In the genomic region with DNA sequence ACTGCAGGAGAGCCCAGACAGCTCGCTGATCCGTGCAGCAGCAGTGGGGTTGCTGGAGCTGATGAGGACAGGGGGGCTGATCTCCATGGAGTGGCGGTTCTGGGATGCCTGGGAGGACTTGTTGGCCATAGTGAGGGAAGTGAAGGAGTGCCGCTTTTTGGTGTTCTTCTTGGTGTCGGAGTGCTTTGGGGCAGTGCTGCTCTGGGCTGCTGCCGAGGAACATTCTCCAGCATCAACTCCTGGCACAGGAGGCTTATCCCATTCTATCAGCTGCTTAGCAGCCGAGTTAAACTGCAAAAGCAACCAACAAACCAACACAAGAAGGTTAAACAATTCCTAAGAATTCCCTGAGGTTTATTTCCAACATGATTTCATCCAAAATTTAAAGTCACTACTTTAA, we compare ENCODE assay signal across 12 cellular contexts.
A peak's percentile ranks its signal among the peaks of the same experiment; 100 is the strongest.
DNase-seq lines count a peak whose midpoint lies in the region; ATAC-seq and TF ChIP-seq lines count a peak whose summit lies in the region.
"Had no signal": no experiment of that assay in that cellular context is flagged by ENCODE, and none has a peak within 500 bp of the region (broad histone marks: within the 10 kb centered on the region; RNA-seq: fewer than 3 reads in every experiment).

No MANE protein-coding gene starts in this region.

- H2AK5ac ChIP-seq in H9 (ENCODE audit: insufficient read length, low read length): no peak overlapping the region

- no CpG with 5 or more reads among the region's 7 CpGs for WGBS in H9 (ENCODE audit: extremely low coverage, insufficient read length, low lambda C conversion rate)
- 91% methylated on average over 7 of the region's 7 CpGs for WGBS in thymus

- no peak overlapping the region for H3K56ac ChIP-seq in H9 (ENCODE audit: insufficient read length, low read depth, low read length)

- no peaks in the 10 kb centered on the region for H3K9me3 Mint-ChIP-seq in H9
- H3K9me3 Mint-ChIP-seq in nephron progenitor cell: no peaks in the 10 kb centered on the region
- no peaks in the 10 kb centered on the region for H3K9me3 Mint-ChIP-seq in activated naive CD8-positive, alpha-beta T cell treated with anti-CD3 and anti-CD28 coated beads, Interleukin-2, amount 50 U/mL, for 24 hours

- H4K20me1 ChIP-seq in H9 (ENCODE audit: control insufficient read depth, insufficient read depth, insufficient read length) (no peaks in the 10 kb centered on the region), OCI-LY7 (ENCODE audit: insufficient read depth, low read length) (no peaks in the 10 kb centered on the region)

- H3K27me3 Mint-ChIP-seq in H9 (ENCODE audit: low read depth): no peaks in the 10 kb centered on the region
- no peaks in the 10 kb centered on the region for H3K27me3 Mint-ChIP-seq in nephron progenitor cell (ENCODE audit: low read depth, poor library complexity)
- no peaks in the 10 kb centered on the region for H3K27me3 Mint-ChIP-seq in activated naive CD8-positive, alpha-beta T cell treated with anti-CD3 and anti-CD28 coated beads, Interleukin-2, amount 50 U/mL, for 24 hours

- H4K5ac ChIP-seq in H9 (ENCODE audit: insufficient read length, low read depth, low read length): no peak overlapping the region

- H3K36me3 Mint-ChIP-seq in H9 (ENCODE audit: insufficient read depth in 1 of 3, low read depth in 3 of 3) (peaks cover 17 to 34% (median 31%) of the 10 kb centered on the region in 3 experiments; a peak in 6 of 7 replicates), nephron progenitor cell (ENCODE audit: low read depth) (peaks cover 49% of the 10 kb centered on the region)
- no peaks in the 10 kb centered on the region for H3K36me3 Mint-ChIP-seq in activated naive CD8-positive, alpha-beta T cell treated with anti-CD3 and anti-CD28 coated beads, Interleukin-2, amount 50 U/mL, for 24 hours (ENCODE audit: low read depth)

- H3K23ac ChIP-seq in H9 (ENCODE audit: insufficient read length, low read depth, low read length): no peak overlapping the region

- TF ChIP-seq CTCF in H9 (conservative IDR thresholded peaks at IDR 0.05) (no peak), nephron progenitor cell (IDR thresholded peaks at IDR 0.05) (no peak), OCI-LY7 (conservative IDR thresholded peaks at IDR 0.05; ENCODE audit: low read length) (no peak)

- POLR2A ChIA-PET in OCI-LY7 (lab: Charles Lee): no interaction called here

- H3K27ac Mint-ChIP-seq in H9 (peak overlapping the region in 2 of 3 experiments; percentile 65 to 79; a peak in 2 of 7 replicates), nephron progenitor cell (peak overlapping the region; percentile 63)
- H3K27ac Mint-ChIP-seq in activated naive CD8-positive, alpha-beta T cell treated with anti-CD3 and anti-CD28 coated beads, Interleukin-2, amount 50 U/mL, for 24 hours: no peak overlapping the region

- no peak overlapping the region for H3K9ac ChIP-seq in H9 (ENCODE audit: extremely low read depth, insufficient read length, low read length)
- H3K9ac ChIP-seq: BLaER1 treated with 17β-estradiol and CSF1 and Interleukin-3, amounts not matched to agents 10 nM and 100 nM had no signal

- H3K18ac ChIP-seq in H9 (ENCODE audit: insufficient read length, low read depth, low read length): no peak overlapping the region

- H3K14ac ChIP-seq in H9 (ENCODE audit: insufficient read depth, low read length): no peak overlapping the region

- no peak overlapping the region for H4K91ac ChIP-seq in H9 (ENCODE audit: insufficient read length, low read depth, low read length)

- CTCF ChIA-PET in OCI-LY7 (lab: Charles Lee; ENCODE audit: unreplicated experiment): no interaction called here

- H3K27me3 ChIP-seq in H9 (ENCODE audit: insufficient read depth, low read length): no peaks in the 10 kb centered on the region
- H3K27me3 ChIP-seq in thymus (ENCODE audit: control insufficient read depth, insufficient read depth): no peaks in the 10 kb centered on the region
- H3K27me3 ChIP-seq: BLaER1 treated with 17β-estradiol and CSF1 and Interleukin-3, amounts not matched to agents 10 nM and 100 nM had no signal

- no peak for ATAC-seq in activated naive CD8-positive, alpha-beta T cell treated with anti-CD3 and anti-CD28 coated beads, Interleukin-2, amount 50 U/mL, for 24 hours
- ATAC-seq in GM21360 (IDR thresholded peaks at IDR 0.05; ENCODE audit: unreplicated experiment): no peak

- intact Hi-C loops in OCI-LY7 (cut with micrococcal nuclease; ENCODE audit: unreplicated experiment): no loop called here

- H3K4ac ChIP-seq in H9 (ENCODE audit: low read depth, low read length): no peak overlapping the region

- H3K4me1 Mint-ChIP-seq in H9: no peaks in the 10 kb centered on the region
- H3K4me1 Mint-ChIP-seq in nephron progenitor cell: peaks cover 21% of the 10 kb centered on the region
- H3K4me1 Mint-ChIP-seq in activated naive CD8-positive, alpha-beta T cell treated with anti-CD3 and anti-CD28 coated beads, Interleukin-2, amount 50 U/mL, for 24 hours: no peaks in the 10 kb centered on the region

- no peak overlapping the region for H3K4me3 ChIP-seq in thymus (ENCODE audit: low read length)
- H3K4me3 ChIP-seq in OCI-LY7 (ENCODE audit: low read depth, low read length, poor library complexity, severe bottlenecking): no peak overlapping the region
- H3K4me3 ChIP-seq: BLaER1 treated with 17β-estradiol and CSF1 and Interleukin-3, amounts not matched to agents 10 nM and 100 nM; SK-N-MC had no signal

- no peak overlapping the region for H2BK120ac ChIP-seq in H9 (ENCODE audit: low read depth, low read length, poor library complexity, severe bottlenecking)

- BruUV-seq in OCI-LY7 (replicated peaks; lab: Mats Ljungman, UMichigan): no TSS peak

- no peak overlapping the region for H4K8ac ChIP-seq in H9 (replicated peaks; ENCODE audit: insufficient read length, low read depth, low read length)

- no peak overlapping the region for H2BK15ac ChIP-seq in H9 (ENCODE audit: low read depth, low read length)

- H3K9me2 ChIP-seq in OCI-LY7 (ENCODE audit: insufficient read depth, low read length): no peaks in the 10 kb centered on the region

- H2AFZ ChIP-seq in H9 (ENCODE audit: low read length) (no peak overlapping the region), OCI-LY7 (ENCODE audit: low read length) (no peak overlapping the region)

- no peak overlapping the region for H2BK12ac ChIP-seq in H9 (ENCODE audit: insufficient read length, low read depth, low read length)

- DNase-seq in H9 (no peak), nephron progenitor cell (peak; percentile 5), OCI-LY7 (ENCODE audit: low spot score) (no peak)
- no peak for DNase-seq in activated naive CD8-positive, alpha-beta T cell treated with anti-CD3 and anti-CD28 coated beads, Interleukin-2, amount 50 U/mL, for 24 hours
- DNase-seq: Karpas-422, NCI-H1105 treated with DMSO at 0.1 percent for 48 hours, NCI-H2029 had no signal

- H3K4me1 ChIP-seq in H9 (ENCODE audit: insufficient read depth, low read length) (no peaks in the 10 kb centered on the region), thymus (ENCODE audit: control insufficient read depth, insufficient read depth, low read length) (no peaks in the 10 kb centered on the region), OCI-LY7 (ENCODE audit: insufficient read depth, low read length, poor library complexity, severe bottlenecking) (no peaks in the 10 kb centered on the region)
- H3K4me1 ChIP-seq: BLaER1 treated with 17β-estradiol and CSF1 and Interleukin-3, amounts not matched to agents 10 nM and 100 nM had no signal

- H3K27ac ChIP-seq in H9 (ENCODE audit: insufficient read length, low read depth, low read length) (no peak overlapping the region), cingulate gyrus (ENCODE audit: low read depth, low read length) (peak overlapping the region; percentile 49), thymus (ENCODE audit: low read depth) (peak overlapping the region; percentile 38), OCI-LY7 (ENCODE audit: low read depth, low read length, poor library complexity, severe bottlenecking) (no peak overlapping the region)
- H3K27ac ChIP-seq: BLaER1 treated with 17β-estradiol and CSF1 and Interleukin-3, amounts not matched to agents 10 nM and 100 nM; SK-N-MC had no signal

- no peaks in the 10 kb centered on the region for H3K23me2 ChIP-seq in H9 (ENCODE audit: insufficient read length, low read depth, low read length, poor library complexity, severe bottlenecking)

- no peak overlapping the region for H2BK5ac ChIP-seq in H9 (ENCODE audit: insufficient read length, low read length)

- H3K4me3 Mint-ChIP-seq in H9 (no peak overlapping the region), nephron progenitor cell (no peak overlapping the region)
- H3K4me3 Mint-ChIP-seq in activated naive CD8-positive, alpha-beta T cell treated with anti-CD3 and anti-CD28 coated beads, Interleukin-2, amount 50 U/mL, for 24 hours: no peak overlapping the region

- H3K9me3 ChIP-seq in H9 (ENCODE audit: control insufficient read depth, low read depth, low read length) (no peaks in the 10 kb centered on the region), thymus (ENCODE audit: control insufficient read depth) (no peaks in the 10 kb centered on the region), OCI-LY7 (ENCODE audit: low read length) (no peaks in the 10 kb centered on the region)

- H3K36me3 ChIP-seq in thymus (ENCODE audit: control insufficient read depth, insufficient read depth) (no peaks in the 10 kb centered on the region), OCI-LY7 (ENCODE audit: insufficient read depth, low read length) (no peaks in the 10 kb centered on the region)

- H3K4me2 ChIP-seq in H9 (ENCODE audit: insufficient read depth, insufficient read length, low read length) (no peak overlapping the region), OCI-LY7 (ENCODE audit: low read length) (no peak overlapping the region)
- H3K4me2 ChIP-seq: BLaER1 treated with 17β-estradiol and CSF1 and Interleukin-3, amounts not matched to agents 10 nM and 100 nM had no signal

- H3T11ph ChIP-seq in H9 (ENCODE audit: low read length): no peak overlapping the region

- H2BK20ac ChIP-seq in H9 (ENCODE audit: low read depth, low read length, poor library complexity, severe bottlenecking): no peak overlapping the region

- no peaks in the 10 kb centered on the region for H3K79me1 ChIP-seq in H9 (ENCODE audit: insufficient read depth, low read depth, low read length, poor library complexity, severe bottlenecking)

- H3K79me2 ChIP-seq in H9 (ENCODE audit: insufficient read depth, low read length) (no peaks in the 10 kb centered on the region), OCI-LY7 (ENCODE audit: insufficient read depth, low read depth, low read length) (no peaks in the 10 kb centered on the region)

Comparison
In these comparisons a context has a peak if more than half of its experiments do, and no peak if none do; other contexts are left out.
1. H3K27ac ChIP-seq: peak in cingulate gyrus (single experiment) and thymus (single experiment); none in H9 (single experiment) and OCI-LY7 (single experiment).